ENCODE assay signal across 27 cellular contexts in the genomic region with DNA sequence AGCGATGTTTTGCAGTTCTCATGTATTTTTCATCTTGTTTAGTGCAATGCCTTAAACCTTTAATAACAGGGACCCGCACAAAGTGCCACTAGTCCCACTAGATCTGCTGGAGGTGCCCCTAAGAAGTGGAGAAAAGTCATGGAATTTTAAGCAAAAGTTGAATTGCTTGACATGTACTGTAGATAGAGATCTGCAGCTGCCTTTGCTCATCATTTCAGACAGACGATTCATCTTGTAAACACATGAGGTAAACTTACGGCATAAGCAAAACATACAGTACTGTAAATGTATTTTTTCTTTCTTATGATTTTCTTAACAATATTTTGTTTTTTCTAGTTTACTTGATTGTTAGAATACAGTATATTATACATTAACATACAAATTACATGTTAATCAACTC.
"Had no signal": no experiment of that assay in that cellular context is flagged by ENCODE, and none has a peak within 500 bp of the region (broad histone marks: within the 10 kb centered on the region; RNA-seq: fewer than 3 reads in every experiment).

No MANE protein-coding gene starts in this region.

- H3K4me1 Mint-ChIP-seq: memory B cell; neural crest cell; stimulated activated effector memory CD8-positive, alpha-beta T cell treated with anti-CD3 and anti-CD28 coated beads, Interleukin-12 subunit alpha, Interleukin-12 subunit beta, amount 100 ng/mL, for 72 hours had no signal

- H3K79me2 ChIP-seq: hepatocyte, parathyroid adenoma had no signal

- H3K27ac Mint-ChIP-seq: memory B cell; natural killer cell treated with Interleukin-12 subunit alpha and Interleukin-12 subunit beta and Interleukin-15 and Interleukin-18, amount 100 ng/mL, for 72 hours; progenitor cell of endocrine pancreas; stimulated activated effector memory CD8-positive, alpha-beta T cell treated with anti-CD3 and anti-CD28 coated beads, Interleukin-12 subunit alpha, Interleukin-12 subunit beta, amount 100 ng/mL, for 72 hours; type B pancreatic cell had no signal

- H3K36me3 ChIP-seq: gastroesophageal sphincter, heart left ventricle, right lobe of liver, stomach, thyroid gland had no signal

- H3K4me2 ChIP-seq: hepatocyte, smooth muscle cell had no signal

- H3K4me3 ChIP-seq: dorsolateral prefrontal cortex, gastroesophageal sphincter, heart left ventricle, hepatocyte, lung, right lobe of liver, smooth muscle cell, stomach, thyroid gland had no signal

- H3K9me3 Mint-ChIP-seq: stimulated activated effector memory CD8-positive, alpha-beta T cell treated with anti-CD3 and anti-CD28 coated beads, Interleukin-12 subunit alpha, Interleukin-12 subunit beta, amount 100 ng/mL, for 72 hours had no signal

- H2AFZ ChIP-seq: hepatocyte, parathyroid adenoma had no signal

- H3K9me3 ChIP-seq: gastroesophageal sphincter, right lobe of liver, thyroid gland had no signal

- H3K9ac ChIP-seq: parathyroid adenoma had no signal

- H3K27me3 Mint-ChIP-seq: progenitor cell of endocrine pancreas, type B pancreatic cell had no signal

- H3K27ac ChIP-seq: dorsolateral prefrontal cortex, epithelial cell of prostate, foreskin keratinocyte, gastroesophageal sphincter, heart left ventricle, hepatocyte, parathyroid adenoma, right lobe of liver, stomach, thyroid gland had no signal

- H3K27me3 ChIP-seq: dorsolateral prefrontal cortex, foreskin keratinocyte, gastroesophageal sphincter, heart left ventricle, hepatocyte, right lobe of liver, stomach, thyroid gland had no signal

- H3K36me3 Mint-ChIP-seq: memory B cell; stimulated activated effector memory CD8-positive, alpha-beta T cell treated with anti-CD3 and anti-CD28 coated beads, Interleukin-12 subunit alpha, Interleukin-12 subunit beta, amount 100 ng/mL, for 72 hours; type B pancreatic cell had no signal

- ATAC-seq: esophagus mucosa; foreskin keratinocyte; gastroesophageal sphincter; heart left ventricle; left lobe of liver; natural killer cell treated with Interleukin-12 subunit alpha and Interleukin-12 subunit beta and Interleukin-15 and Interleukin-18, amount 100 ng/mL, for 72 hours; right lobe of liver; stimulated activated effector memory CD8-positive, alpha-beta T cell treated with anti-CD3 and anti-CD28 coated beads, Interleukin-12 subunit alpha, Interleukin-12 subunit beta, amount 100 ng/mL, for 72 hours had no signal

- DNase-seq: dorsolateral prefrontal cortex; effector CD4-positive, alpha-beta T cell; foreskin keratinocyte; heart left ventricle; kidney; right lobe of liver; stimulated activated CD4-positive, alpha-beta T cell treated with anti-CD3 and anti-CD28 coated beads, Interleukin-12 subunit alpha, Interleukin-12 subunit beta, amount 100 ng/mL, for 4 hours; stimulated activated CD4-positive, alpha-beta T cell treated with anti-CD3 and anti-CD28 coated beads, Interleukin-2, amount 100 ng/mL, for 24 hours; stimulated activated CD4-positive, alpha-beta T cell treated with anti-CD3 and anti-CD28 coated beads, Interleukin-4, amount 100 ng/mL, for 24 hours; stimulated activated naive CD4-positive, alpha-beta T cell treated with Interleukin-2 at 50 U/mL for 16 hours; stomach; thyroid gland had no signal

- FAIRE-seq: colon, kidney had no signal

- H3K4me3 Mint-ChIP-seq: memory B cell; natural killer cell treated with Interleukin-12 subunit alpha and Interleukin-12 subunit beta and Interleukin-15 and Interleukin-18, amount 100 ng/mL, for 72 hours; neural crest cell; stimulated activated effector memory CD8-positive, alpha-beta T cell treated with anti-CD3 and anti-CD28 coated beads, Interleukin-12 subunit alpha, Interleukin-12 subunit beta, amount 100 ng/mL, for 72 hours; type B pancreatic cell had no signal

- H3K4me1 ChIP-seq: foreskin keratinocyte, gastroesophageal sphincter, heart left ventricle, parathyroid adenoma, right lobe of liver, stomach, thyroid gland had no signal
